ENCODE assay signal across 8 cellular contexts in genomic region chr2:86200564-86200963, GRCh38. TPM values are rescaled to one million over a fixed set of nuclear protein-coding genes. Genes with fewer than 3 reads are reported as not detected.
A peak's percentile ranks its signal among the peaks of the same experiment; 100 is the strongest.
DNase-seq lines count a peak whose midpoint lies in the region; ATAC-seq and TF ChIP-seq lines count a peak whose summit lies in the region.
"Not testable (repeated sequence)": the region's sequence is repeated elsewhere in the genome, so short reads cannot be mapped to it uniquely, and the experiment has no call there.

No MANE protein-coding gene starts in this region.

- H3K4me1 Mint-ChIP-seq in Caco-2 (ENCODE audit: low read depth, unreplicated experiment) (peaks cover 23% of the 10 kb centered on the region), IgD-negative memory B cell (peaks cover 28 to 37% (median 35%) of the 10 kb centered on the region in 3 donors), nephron (peaks cover 39% of the 10 kb centered on the region)
- peaks cover 32% of the 10 kb centered on the region for H3K4me1 Mint-ChIP-seq in T-helper 1 cell treated with Interleukin-12 subunit alpha and Interleukin-12 subunit beta and Interleukin-4 antibody, amounts not matched to agents 30 μg/mL and 1 μg/mL, for 36 hours (ENCODE audit: low read depth)
- peaks cover 55% of the 10 kb centered on the region for H3K4me1 Mint-ChIP-seq in activated naive CD4-positive, alpha-beta T cell treated with anti-CD3 and anti-CD28 coated beads, Interleukin-2, amount 50 U/mL, for 24 hours
- peaks cover 24 to 28% of the 10 kb centered on the region in 2 donors for H3K4me1 Mint-ChIP-seq in effector memory CD8-positive, alpha-beta T cell (ENCODE audit: low read depth in 2 of 2)
- H3K4me1 Mint-ChIP-seq in stimulated activated naive CD8-positive, alpha-beta T cell treated with anti-CD3 and anti-CD28 coated beads, Interleukin-15, Interleukin-2, amounts not matched to agents 100 ng/mL and 50 ng/mL, for 24 hours (ENCODE audit: low read depth): peaks cover 46% of the 10 kb centered on the region

- H3K4me1 ChIP-seq in Caco-2: not testable (repeated sequence)
- peaks cover 10% of the 10 kb centered on the region for H3K4me1 ChIP-seq in iPS-15b (ENCODE audit: control insufficient read depth, insufficient read depth, low read length)

- intact Hi-C loops in Caco-2 (cut with micrococcal nuclease; ENCODE audit: unreplicated experiment): not testable (repeated sequence)

- H3K4me3 Mint-ChIP-seq in Caco-2 (ENCODE audit: unreplicated experiment) (peak overlapping the region; percentile 88), IgD-negative memory B cell (peak overlapping the region; percentile 91 to 100 (median 97)), nephron (peak overlapping the region; percentile 94 to 97 (median 96))
- H3K4me3 Mint-ChIP-seq in T-helper 1 cell treated with Interleukin-12 subunit alpha and Interleukin-12 subunit beta and Interleukin-4 antibody, amounts not matched to agents 30 μg/mL and 1 μg/mL, for 36 hours: peak overlapping the region; percentile 97
- H3K4me3 Mint-ChIP-seq in activated naive CD4-positive, alpha-beta T cell treated with anti-CD3 and anti-CD28 coated beads, Interleukin-2, amount 50 U/mL, for 24 hours: peak overlapping the region; percentile 97
- peak overlapping the region; percentile 88 to 93 for H3K4me3 Mint-ChIP-seq in effector memory CD8-positive, alpha-beta T cell
- H3K4me3 Mint-ChIP-seq in stimulated activated naive CD8-positive, alpha-beta T cell treated with anti-CD3 and anti-CD28 coated beads, Interleukin-15, Interleukin-2, amounts not matched to agents 100 ng/mL and 50 ng/mL, for 24 hours: peak overlapping the region; percentile 93

- POLR2A ChIA-PET in Caco-2 (lab: Charles Lee): not testable (repeated sequence)

- not testable (repeated sequence) for H3K27me3 ChIP-seq in Caco-2 (replicated peaks; ENCODE audit: control insufficient read depth, insufficient read depth, low read length); iPS-15b (ENCODE audit: control insufficient read depth, insufficient read depth, low read length)

- H3K27me3 Mint-ChIP-seq in Caco-2 (ENCODE audit: insufficient read depth, unreplicated experiment); IgD-negative memory B cell; T-helper 1 cell treated with Interleukin-12 subunit alpha and Interleukin-12 subunit beta and Interleukin-4 antibody, amounts not matched to agents 30 μg/mL and 1 μg/mL, for 36 hours (ENCODE audit: low read depth); activated naive CD4-positive, alpha-beta T cell treated with anti-CD3 and anti-CD28 coated beads, Interleukin-2, amount 50 U/mL, for 24 hours; effector memory CD8-positive, alpha-beta T cell; nephron (ENCODE audit: low read depth); stimulated activated naive CD8-positive, alpha-beta T cell treated with anti-CD3 and anti-CD28 coated beads, Interleukin-15, Interleukin-2, amounts not matched to agents 100 ng/mL and 50 ng/mL, for 24 hours: not testable (repeated sequence)

- CTCF ChIA-PET in Caco-2 (lab: Charles Lee): not testable (repeated sequence)

- not testable (repeated sequence) for H3K4me3 ChIP-seq in Caco-2 (ENCODE audit: low read depth, low read length)
- peak overlapping the region; percentile 87 for H3K4me3 ChIP-seq in iPS-15b (ENCODE audit: low read depth, low read length)

- BruUV-seq in Caco-2 (replicated peaks; lab: Mats Ljungman, UMichigan): not testable (repeated sequence)

- not testable (repeated sequence) for H3K36me3 ChIP-seq in Caco-2 (ENCODE audit: control insufficient read depth, insufficient read depth, low read length); iPS-15b (ENCODE audit: control insufficient read depth, insufficient read depth, low read length)

- DNase-seq in Caco-2; effector memory CD8-positive, alpha-beta T cell: not testable (repeated sequence)

- H3K36me3 Mint-ChIP-seq in Caco-2 (ENCODE audit: insufficient read depth, unreplicated experiment): peaks cover 27% of the 10 kb centered on the region
- H3K36me3 Mint-ChIP-seq in IgD-negative memory B cell; T-helper 1 cell treated with Interleukin-12 subunit alpha and Interleukin-12 subunit beta and Interleukin-4 antibody, amounts not matched to agents 30 μg/mL and 1 μg/mL, for 36 hours (ENCODE audit: low read depth); activated naive CD4-positive, alpha-beta T cell treated with anti-CD3 and anti-CD28 coated beads, Interleukin-2, amount 50 U/mL, for 24 hours; nephron (ENCODE audit: low read depth): not testable (repeated sequence)
- peaks cover 18% of the 10 kb centered on the region for H3K36me3 Mint-ChIP-seq in effector memory CD8-positive, alpha-beta T cell (ENCODE audit: insufficient read depth)
- H3K36me3 Mint-ChIP-seq in stimulated activated naive CD8-positive, alpha-beta T cell treated with anti-CD3 and anti-CD28 coated beads, Interleukin-15, Interleukin-2, amounts not matched to agents 100 ng/mL and 50 ng/mL, for 24 hours (ENCODE audit: low read depth): peaks cover 20% of the 10 kb centered on the region

- H3K9ac ChIP-seq in iPS-15b (ENCODE audit: low read depth, low read length): not testable (repeated sequence)

- H3K27ac Mint-ChIP-seq in Caco-2 (ENCODE audit: unreplicated experiment): not testable (repeated sequence)
- peak overlapping the region in 2 of 3 donors; percentile 46 to 95 for H3K27ac Mint-ChIP-seq in IgD-negative memory B cell
- peak overlapping the region; percentile 66 for H3K27ac Mint-ChIP-seq in T-helper 1 cell treated with Interleukin-12 subunit alpha and Interleukin-12 subunit beta and Interleukin-4 antibody, amounts not matched to agents 30 μg/mL and 1 μg/mL, for 36 hours
- H3K27ac Mint-ChIP-seq in activated naive CD4-positive, alpha-beta T cell treated with anti-CD3 and anti-CD28 coated beads, Interleukin-2, amount 50 U/mL, for 24 hours: peak overlapping the region; percentile 88
- H3K27ac Mint-ChIP-seq in effector memory CD8-positive, alpha-beta T cell: peak overlapping the region; percentile 87 to 91
- peak overlapping the region; percentile 39 to 91 (median 70) for H3K27ac Mint-ChIP-seq in nephron
- peak overlapping the region; percentile 75 for H3K27ac Mint-ChIP-seq in stimulated activated naive CD8-positive, alpha-beta T cell treated with anti-CD3 and anti-CD28 coated beads, Interleukin-15, Interleukin-2, amounts not matched to agents 100 ng/mL and 50 ng/mL, for 24 hours

- ATAC-seq in effector memory CD8-positive, alpha-beta T cell (replicated peaks): not testable (repeated sequence)

- H3K9me3 ChIP-seq in Caco-2; iPS-15b (ENCODE audit: control insufficient read depth, insufficient read depth, low read length): not testable (repeated sequence)

- H3K9me3 Mint-ChIP-seq in Caco-2 (ENCODE audit: unreplicated experiment); IgD-negative memory B cell; T-helper 1 cell treated with Interleukin-12 subunit alpha and Interleukin-12 subunit beta and Interleukin-4 antibody, amounts not matched to agents 30 μg/mL and 1 μg/mL, for 36 hours; activated naive CD4-positive, alpha-beta T cell treated with anti-CD3 and anti-CD28 coated beads, Interleukin-2, amount 50 U/mL, for 24 hours; effector memory CD8-positive, alpha-beta T cell; nephron; stimulated activated naive CD8-positive, alpha-beta T cell treated with anti-CD3 and anti-CD28 coated beads, Interleukin-15, Interleukin-2, amounts not matched to agents 100 ng/mL and 50 ng/mL, for 24 hours: not testable (repeated sequence)

- not testable (repeated sequence) for TF ChIP-seq CTCF in Caco-2 (IDR thresholded peaks at IDR 0.05; ENCODE audit: insufficient read depth in 1 of 2, low read depth in 1 of 2, low read length in 1 of 2, severe bottlenecking in 1 of 2, unreplicated experiment in 1 of 2); nephron (IDR thresholded peaks at IDR 0.05; ENCODE audit: unreplicated experiment in 3 of 3)

RNA-seq across cellular contexts. Expression of gene MRPL35, which starts 1.3 kb away (rescaled TPM):
- 25.3 and 25.9 TPM in 2 replicates for total RNA-seq in Caco-2 (2022)
- 36.9 TPM for polyA plus RNA-seq in IgD-negative memory B cell

RNA-seq across cellular contexts. Expression of gene IMMT, which starts 5.3 kb away (rescaled TPM):
- 125 and 129 TPM in 2 replicates for total RNA-seq in Caco-2 (2022)
- polyA plus RNA-seq in IgD-negative memory B cell: 53.7 TPM
